1 cellular context compared by ENCODE assay signal in the genomic region with DNA sequence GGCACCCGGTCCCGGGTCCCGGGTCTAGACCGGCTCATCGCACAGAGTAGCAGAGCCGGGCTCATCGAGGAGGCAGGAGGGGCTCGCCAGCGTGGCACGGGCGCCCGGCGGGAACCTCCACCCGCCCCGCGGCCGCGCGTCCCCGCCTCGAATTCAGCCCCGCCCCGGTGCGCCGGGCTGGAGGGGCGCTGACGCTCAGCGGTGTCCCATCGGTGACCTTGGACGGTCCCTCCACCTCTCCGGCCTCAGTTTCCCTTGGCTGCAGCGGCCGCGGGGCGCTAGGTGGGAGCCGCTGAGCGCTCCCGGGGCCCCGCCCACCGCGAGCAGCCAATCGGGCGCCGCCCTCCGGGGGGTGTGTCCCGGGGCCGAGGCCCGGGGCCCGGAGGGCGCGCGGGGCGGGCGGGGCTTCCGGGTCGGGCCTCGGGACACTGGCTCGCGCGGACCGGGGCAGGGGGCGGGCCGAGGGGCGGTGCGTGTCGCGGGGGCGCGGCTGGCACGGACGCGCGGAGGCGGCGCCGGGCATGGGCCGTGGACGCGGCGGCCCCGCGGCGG.
A peak's percentile ranks its signal among the peaks of the same experiment; 100 is the strongest.
TF ChIP-seq lines count a peak whose summit lies in the region.

TSS of gene PPARA (plus strand) at position 529 of the 552 bp plus-strand sequence. CDS start 47,858 bp downstream, outside the sequence.

TF ChIP-seq in HepG2, 621 proteins besides CTCF, POLR2A, EP300 and RAD21 (continued from another document and continues in another):
- TF ChIP-seq JDP2 (CRISPR knock-in tag; IDR thresholded peaks at IDR 0.05; ENCODE audit: borderline replicate concordance) (no peak), LCORL (IDR thresholded peaks at IDR 0.05) (no peak), LCORL (CRISPR knock-in tag; IDR thresholded peaks at IDR 0.05) (no peak), ZNF737 (CRISPR knock-in tag; IDR thresholded peaks at IDR 0.05; ENCODE audit: borderline replicate concordance) (no peak), NFYC (CRISPR knock-in tag; IDR thresholded peaks at IDR 0.05) (peak; percentile 55; the same call in 1 of the 2 replicates), ZNF205 (CRISPR knock-in tag; IDR thresholded peaks at IDR 0.05) (no peak), HMGXB4 (CRISPR knock-in tag; IDR thresholded peaks at IDR 0.05; ENCODE audit: borderline replicate concordance in 1 of 2, low read depth in 1 of 2) (no peak), HOXA5 (CRISPR knock-in tag; IDR thresholded peaks at IDR 0.05) (no peak), ZNF18 (CRISPR knock-in tag; IDR thresholded peaks at IDR 0.05; ENCODE audit: insufficient replicate concordance) (no peak), ZNF598 (CRISPR knock-in tag; IDR thresholded peaks at IDR 0.05; ENCODE audit: borderline replicate concordance) (no peak), RELA (CRISPR knock-in tag; IDR thresholded peaks at IDR 0.05) (no peak), ZNF788 (CRISPR knock-in tag; IDR thresholded peaks at IDR 0.05; ENCODE audit: borderline replicate concordance) (no peak), CREM (IDR thresholded peaks at IDR 0.05) (no peak), CREM (CRISPR knock-in tag; IDR thresholded peaks at IDR 0.05) (no peak), ZBTB14 (CRISPR knock-in tag; IDR thresholded peaks at IDR 0.05) (peak; percentile 54), ZNF354B (CRISPR knock-in tag; IDR thresholded peaks at IDR 0.05) (no peak), ZNF331 (CRISPR knock-in tag; IDR thresholded peaks at IDR 0.05) (no peak), ZNF772 (CRISPR knock-in tag; IDR thresholded peaks at IDR 0.05) (no peak), ZNF816 (CRISPR knock-in tag; IDR thresholded peaks at IDR 0.05; ENCODE audit: borderline replicate concordance) (no peak), ZNF367 (CRISPR knock-in tag; IDR thresholded peaks at IDR 0.05; ENCODE audit: borderline replicate concordance) (no peak), MAFG (CRISPR knock-in tag; IDR thresholded peaks at IDR 0.05) (no peak), ZMYM2 (CRISPR knock-in tag; IDR thresholded peaks at IDR 0.05) (no peak), ZFP1 (CRISPR knock-in tag; IDR thresholded peaks at IDR 0.05) (no peak), ZKSCAN8 (CRISPR knock-in tag; IDR thresholded peaks at IDR 0.05; ENCODE audit: borderline replicate concordance) (no peak), TERF1 (CRISPR knock-in tag; IDR thresholded peaks at IDR 0.05) (0 out of 2 replicates have a peak, but pooled peaks have one; percentile 18), ZFP82 (CRISPR knock-in tag; IDR thresholded peaks at IDR 0.05; ENCODE audit: borderline replicate concordance) (peak; percentile 14; the same call in 1 of the 2 replicates), ZNF652 (CRISPR knock-in tag; IDR thresholded peaks at IDR 0.05; ENCODE audit: borderline replicate concordance, low read depth) (no peak), NR1H2 (CRISPR knock-in tag; IDR thresholded peaks at IDR 0.05; ENCODE audit: borderline replicate concordance, low read depth) (no peak), MAZ (IDR thresholded peaks at IDR 0.05; ENCODE audit: borderline replicate concordance, low read depth, low read length) (no peak; the same call in 1 of the 2 replicates), MAZ (CRISPR knock-in tag; IDR thresholded peaks at IDR 0.05; ENCODE audit: low read depth) (peak; percentile 56; the same call in 1 of the 2 replicates), NCOA5 (CRISPR knock-in tag; IDR thresholded peaks at IDR 0.05) (no peak), SRY (CRISPR knock-in tag; IDR thresholded peaks at IDR 0.05) (no peak), GABPA (IDR thresholded peaks at IDR 0.05; ENCODE audit: low read depth, low read length) (peak; percentile 54), GABPA (CRISPR knock-in tag; IDR thresholded peaks at IDR 0.05; ENCODE audit: low read depth) (no peak), SAP130 (CRISPR knock-in tag; IDR thresholded peaks at IDR 0.05; ENCODE audit: low read depth) (peak; percentile 57; the same call in 1 of the 2 replicates), ZNF782 (CRISPR knock-in tag; IDR thresholded peaks at IDR 0.05; ENCODE audit: borderline replicate concordance) (no peak), MXI1 (IDR thresholded peaks at IDR 0.05; ENCODE audit: borderline replicate concordance, low read depth, low read length) (peak; percentile 51; the same call in 1 of the 3 replicates), SMAD9 (CRISPR knock-in tag; IDR thresholded peaks at IDR 0.05) (no peak), MYC (CRISPR knock-in tag; IDR thresholded peaks at IDR 0.05; ENCODE audit: borderline replicate concordance) (0 out of 2 replicates have a peak, but pooled peaks have one; percentile 16), AGO2 (optimal IDR thresholded peaks at IDR 0.05; ENCODE audit: low read depth, low read length) (peak; percentile 45)
- TF ChIP-seq, protein P1, sequence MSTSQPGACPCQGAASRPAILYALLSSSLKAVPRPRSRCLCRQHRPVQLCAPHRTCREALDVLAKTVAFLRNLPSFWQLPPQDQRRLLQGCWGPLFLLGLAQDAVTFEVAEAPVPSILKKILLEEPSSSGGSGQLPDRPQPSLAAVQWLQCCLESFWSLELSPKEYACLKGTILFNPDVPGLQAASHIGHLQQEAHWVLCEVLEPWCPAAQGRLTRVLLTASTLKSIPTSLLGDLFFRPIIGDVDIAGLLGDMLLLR (CRISPR knock-in tag; IDR thresholded peaks at IDR 0.05), result no peak
- TF ChIP-seq, protein P2, sequence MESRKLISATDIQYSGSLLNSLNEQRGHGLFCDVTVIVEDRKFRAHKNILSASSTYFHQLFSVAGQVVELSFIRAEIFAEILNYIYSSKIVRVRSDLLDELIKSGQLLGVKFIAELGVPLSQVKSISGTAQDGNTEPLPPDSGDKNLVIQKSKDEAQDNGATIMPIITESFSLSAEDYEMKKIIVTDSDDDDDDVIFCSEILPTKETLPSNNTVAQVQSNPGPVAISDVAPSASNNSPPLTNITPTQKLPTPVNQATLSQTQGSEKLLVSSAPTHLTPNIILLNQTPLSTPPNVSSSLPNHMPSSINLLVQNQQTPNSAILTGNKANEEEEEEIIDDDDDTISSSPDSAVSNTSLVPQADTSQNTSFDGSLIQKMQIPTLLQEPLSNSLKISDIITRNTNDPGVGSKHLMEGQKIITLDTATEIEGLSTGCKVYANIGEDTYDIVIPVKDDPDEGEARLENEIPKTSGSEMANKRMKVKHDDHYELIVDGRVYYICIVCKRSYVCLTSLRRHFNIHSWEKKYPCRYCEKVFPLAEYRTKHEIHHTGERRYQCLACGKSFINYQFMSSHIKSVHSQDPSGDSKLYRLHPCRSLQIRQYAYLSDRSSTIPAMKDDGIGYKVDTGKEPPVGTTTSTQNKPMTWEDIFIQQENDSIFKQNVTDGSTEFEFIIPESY (CRISPR knock-in tag; IDR thresholded peaks at IDR 0.05), result no peak
- TF ChIP-seq, protein P3, sequence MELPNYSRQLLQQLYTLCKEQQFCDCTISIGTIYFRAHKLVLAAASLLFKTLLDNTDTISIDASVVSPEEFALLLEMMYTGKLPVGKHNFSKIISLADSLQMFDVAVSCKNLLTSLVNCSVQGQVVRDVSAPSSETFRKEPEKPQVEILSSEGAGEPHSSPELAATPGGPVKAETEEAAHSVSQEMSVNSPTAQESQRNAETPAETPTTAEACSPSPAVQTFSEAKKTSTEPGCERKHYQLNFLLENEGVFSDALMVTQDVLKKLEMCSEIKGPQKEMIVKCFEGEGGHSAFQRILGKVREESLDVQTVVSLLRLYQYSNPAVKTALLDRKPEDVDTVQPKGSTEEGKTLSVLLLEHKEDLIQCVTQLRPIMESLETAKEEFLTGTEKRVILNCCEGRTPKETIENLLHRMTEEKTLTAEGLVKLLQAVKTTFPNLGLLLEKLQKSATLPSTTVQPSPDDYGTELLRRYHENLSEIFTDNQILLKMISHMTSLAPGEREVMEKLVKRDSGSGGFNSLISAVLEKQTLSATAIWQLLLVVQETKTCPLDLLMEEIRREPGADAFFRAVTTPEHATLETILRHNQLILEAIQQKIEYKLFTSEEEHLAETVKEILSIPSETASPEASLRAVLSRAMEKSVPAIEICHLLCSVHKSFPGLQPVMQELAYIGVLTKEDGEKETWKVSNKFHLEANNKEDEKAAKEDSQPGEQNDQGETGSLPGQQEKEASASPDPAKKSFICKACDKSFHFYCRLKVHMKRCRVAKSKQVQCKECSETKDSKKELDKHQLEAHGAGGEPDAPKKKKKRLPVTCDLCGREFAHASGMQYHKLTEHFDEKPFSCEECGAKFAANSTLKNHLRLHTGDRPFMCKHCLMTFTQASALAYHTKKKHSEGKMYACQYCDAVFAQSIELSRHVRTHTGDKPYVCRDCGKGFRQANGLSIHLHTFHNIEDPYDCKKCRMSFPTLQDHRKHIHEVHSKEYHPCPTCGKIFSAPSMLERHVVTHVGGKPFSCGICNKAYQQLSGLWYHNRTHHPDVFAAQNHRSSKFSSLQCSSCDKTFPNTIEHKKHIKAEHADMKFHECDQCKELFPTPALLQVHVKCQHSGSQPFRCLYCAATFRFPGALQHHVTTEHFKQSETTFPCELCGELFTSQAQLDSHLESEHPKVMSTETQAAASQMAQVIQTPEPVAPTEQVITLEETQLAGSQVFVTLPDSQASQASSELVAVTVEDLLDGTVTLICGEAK (IDR thresholded peaks at IDR 0.05), result no peak
- TF ChIP-seq, protein P3 (CRISPR knock-in tag; IDR thresholded peaks at IDR 0.05), result no peak
- TF ChIP-seq, protein P4, sequence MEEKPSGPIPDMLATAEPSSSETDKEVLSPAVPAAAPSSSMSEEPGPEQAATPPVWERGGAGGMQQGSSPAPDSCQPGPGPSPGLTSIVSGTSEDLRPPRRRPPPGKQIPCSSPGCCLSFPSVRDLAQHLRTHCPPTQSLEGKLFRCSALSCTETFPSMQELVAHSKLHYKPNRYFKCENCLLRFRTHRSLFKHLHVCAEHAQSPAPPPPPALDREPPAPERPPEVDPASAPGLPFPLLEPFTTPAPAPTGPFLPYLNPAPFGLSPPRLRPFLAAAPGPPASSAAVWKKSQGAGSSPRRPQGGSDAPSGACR (CRISPR knock-in tag; IDR thresholded peaks at IDR 0.05), result no peak
